Comparison of ENCODE assay signal across 13 cellular contexts in genomic region chr6:128511518-128511917, GRCh38. TPM values are rescaled to one million over a fixed set of nuclear protein-coding genes. Genes with fewer than 3 reads are reported as not detected.
DNase-seq lines count a peak whose midpoint lies in the region; ATAC-seq and TF ChIP-seq lines count a peak whose summit lies in the region.
"Had no signal": no experiment of that assay in that cellular context is flagged by ENCODE, and none has a peak within 500 bp of the region (broad histone marks: within the 10 kb centered on the region; RNA-seq: fewer than 3 reads in every experiment).

No MANE protein-coding gene starts in this region.

- peaks cover 15% of the 10 kb centered on the region for H3K9me3 ChIP-seq in PC-9 (ENCODE audit: insufficient read depth, low read depth)
- H3K9me3 ChIP-seq: BLaER1 treated with 17β-estradiol and CSF1 and Interleukin-3, amounts not matched to agents 10 nM and 100 nM; HAP-1; thoracic aorta had no signal

- peaks cover 17% of the 10 kb centered on the region for H3F3A ChIP-seq in PC-9 (ENCODE audit: insufficient read depth, low read depth)

- H3K79me2 ChIP-seq in PC-9 (ENCODE audit: low read depth), result peaks cover 96% of the 10 kb centered on the region

- no TSS peak for BruUV-seq in PC-9 (replicated peaks; lab: Mats Ljungman, UMichigan)

- H3K27me3 ChIP-seq in PC-9 (ENCODE audit: insufficient read depth, low read depth) (no peaks in the 10 kb centered on the region), layer of hippocampus (ENCODE audit: control insufficient read depth, insufficient read depth, low read length) (no peaks in the 10 kb centered on the region)
- H3K27me3 ChIP-seq: BLaER1 treated with 17β-estradiol and CSF1 and Interleukin-3, amounts not matched to agents 10 nM and 100 nM had no signal

- H3K9me2 ChIP-seq in PC-9 (ENCODE audit: insufficient read depth), result no peaks in the 10 kb centered on the region

- peaks cover 18% of the 10 kb centered on the region for H3K36me3 ChIP-seq in PC-9 (ENCODE audit: low read depth)
- H3K36me3 ChIP-seq: BLaER1 treated with 17β-estradiol and CSF1 and Interleukin-3, amounts not matched to agents 10 nM and 100 nM; HAP-1; thoracic aorta had no signal

- intact Hi-C loops in PC-9 (cut with micrococcal nuclease; ENCODE audit: unreplicated experiment), result no loop called here

- H2AFZ ChIP-seq in PC-9, result no peak overlapping the region

- peaks cover 65% of the 10 kb centered on the region for H3K4me1 ChIP-seq in PC-9 (replicated peaks; ENCODE audit: insufficient read depth)

- H4K20me1 ChIP-seq in PC-9 (ENCODE audit: insufficient read depth), result no peaks in the 10 kb centered on the region

- POLR2A ChIA-PET in PC-9 (lab: Charles Lee; ENCODE audit: unreplicated experiment), result interaction anchor here (0.7 to 0.8 kb wide), 2 partner anchors 10 to 58 kb away, joined by 3 to 6 read pairs; no protein-coding TSS in a partner anchor

- no peak overlapping the region for H3K4me3 ChIP-seq in PC-9
- H3K4me3 ChIP-seq: BLaER1 treated with 17β-estradiol and CSF1 and Interleukin-3, amounts not matched to agents 10 nM and 100 nM; HAP-1; thoracic aorta had no signal

- ATAC-seq in GM18508 (IDR thresholded peaks at IDR 0.05; ENCODE audit: insufficient read depth, unreplicated experiment) (peak; percentile 66), HG02588 (IDR thresholded peaks at IDR 0.05; ENCODE audit: unreplicated experiment) (peak; percentile 60)

- peak overlapping the region; percentile 28 for H3K27ac ChIP-seq in PC-9
- H3K27ac ChIP-seq in layer of hippocampus (ENCODE audit: low read depth, low read length), result peak overlapping the region; percentile 32
- H3K27ac ChIP-seq: BLaER1 treated with 17β-estradiol and CSF1 and Interleukin-3, amounts not matched to agents 10 nM and 100 nM; thoracic aorta had no signal

- H3K4me2 ChIP-seq in PC-9, result peak overlapping the region; percentile 16
- H3K4me2 ChIP-seq: BLaER1 treated with 17β-estradiol and CSF1 and Interleukin-3, amounts not matched to agents 10 nM and 100 nM had no signal

- DNase-seq in PC-9 (peak in 1 of 2 experiments; percentile 71), GF-D8 (lab: John Stamatoyannopoulos, UW) (no peak)
- DNase-seq in activated effector memory CD4-positive, alpha-beta T cell treated with anti-CD3 and anti-CD28 coated beads, Interleukin-2, amount 50 U/mL, for 16 hours, result no peak
- no peak for DNase-seq in activated CD4-positive, alpha-beta T cell treated with anti-CD3 and anti-CD28 coated beads for 1 hour
- no peak for DNase-seq in central memory CD4-positive, alpha-beta T cell
- DNase-seq: NCI-H2171, T-helper 9 cell had no signal

- CTCF ChIA-PET in PC-9 (lab: Charles Lee), result no interaction called here

- TF ChIP-seq CTCF in PC-9 (conservative IDR thresholded peaks at IDR 0.05), result no peak

RNA-seq across cellular contexts. Expression of gene PTPRK, which starts 8.9 kb away (rescaled TPM):
- total RNA-seq in PC-9 (2021), result 82.5 and 89.3 TPM in 2 replicates
